26 cellular contexts compared by ENCODE assay signal in genomic region chr2:60174146-60174545, GRCh38.
"Had no signal": no experiment of that assay in that cellular context is flagged by ENCODE, and none has a peak within 500 bp of the region (broad histone marks: within the 10 kb centered on the region; RNA-seq: fewer than 3 reads in every experiment).

No MANE protein-coding gene starts in this region.

- H3K4me1 Mint-ChIP-seq: endodermal cell; memory B cell; naive thymus-derived CD4-positive, alpha-beta T cell had no signal

- H3K9me3 Mint-ChIP-seq: dendritic cell treated with granulocyte-macrophage colony-stimulating factor and Interleukin-4, amounts not matched to agents 40 ng/mL and 50 ng/mL, for 4 days; effector memory CD8-positive, alpha-beta T cell; endodermal cell; memory B cell; naive thymus-derived CD4-positive, alpha-beta T cell had no signal

- H3K79me2 ChIP-seq: hepatocyte had no signal

- H3K36me3 Mint-ChIP-seq: memory B cell; naive thymus-derived CD4-positive, alpha-beta T cell had no signal

- H3K27ac ChIP-seq: colonic mucosa, esophagus squamous epithelium, gastroesophageal sphincter, heart left ventricle, hepatocyte, left lung, lower lobe of right lung had no signal

- H3K27me3 Mint-ChIP-seq: dendritic cell treated with granulocyte-macrophage colony-stimulating factor and Interleukin-4, amounts not matched to agents 40 ng/mL and 50 ng/mL, for 4 days; effector memory CD8-positive, alpha-beta T cell; memory B cell had no signal

- H3K27me3 ChIP-seq: colonic mucosa, esophagus squamous epithelium, gastroesophageal sphincter, heart left ventricle, hepatocyte, left lung had no signal

- H3K4me3 ChIP-seq: colonic mucosa, esophagus squamous epithelium, gastroesophageal sphincter, heart left ventricle, hepatocyte, left lung, lower lobe of right lung had no signal

- H3K4me3 Mint-ChIP-seq: dendritic cell treated with granulocyte-macrophage colony-stimulating factor and Interleukin-4, amounts not matched to agents 40 ng/mL and 50 ng/mL, for 4 days; effector memory CD8-positive, alpha-beta T cell; endodermal cell; memory B cell; naive thymus-derived CD4-positive, alpha-beta T cell had no signal

- H3K4me2 ChIP-seq: hepatocyte had no signal

- H3K4me1 ChIP-seq: colonic mucosa, esophagus squamous epithelium, gastroesophageal sphincter, heart left ventricle, left lung, lower lobe of right lung had no signal

- H3K36me3 ChIP-seq: colonic mucosa, esophagus squamous epithelium, gastroesophageal sphincter, heart left ventricle, left lung, lower lobe of right lung had no signal

- FAIRE-seq: endometrium, frontal cortex, islet of Langerhans, keratinocyte had no signal

- ATAC-seq: effector memory CD8-positive, alpha-beta T cell; esophagus mucosa; gastroesophageal sphincter; heart left ventricle; left cardiac atrium; left lung; left ventricle myocardium superior; lower lobe of right lung; naive thymus-derived CD4-positive, alpha-beta T cell had no signal

- DNase-seq: colonic mucosa; cortex of kidney; effector CD8-positive, alpha-beta T cell; effector memory CD8-positive, alpha-beta T cell; endodermal cell; erythroblast; esophagus squamous epithelium; foreskin fibroblast; heart left ventricle; hypothalamus; left cardiac atrium; left lung; left ventricle myocardium superior; lower lobe of right lung; mesendoderm; midbrain; naive thymus-derived CD4-positive, alpha-beta T cell had no signal

- H2AFZ ChIP-seq: hepatocyte had no signal

- H3K9me3 ChIP-seq: colonic mucosa, esophagus squamous epithelium, gastroesophageal sphincter, heart left ventricle, left lung, lower lobe of right lung had no signal

- H3K27ac Mint-ChIP-seq: dendritic cell treated with granulocyte-macrophage colony-stimulating factor and Interleukin-4, amounts not matched to agents 40 ng/mL and 50 ng/mL, for 4 days; effector memory CD8-positive, alpha-beta T cell; endodermal cell; memory B cell; naive thymus-derived CD4-positive, alpha-beta T cell had no signal
